9 cellular contexts compared by ENCODE assay signal in the genomic region with DNA sequence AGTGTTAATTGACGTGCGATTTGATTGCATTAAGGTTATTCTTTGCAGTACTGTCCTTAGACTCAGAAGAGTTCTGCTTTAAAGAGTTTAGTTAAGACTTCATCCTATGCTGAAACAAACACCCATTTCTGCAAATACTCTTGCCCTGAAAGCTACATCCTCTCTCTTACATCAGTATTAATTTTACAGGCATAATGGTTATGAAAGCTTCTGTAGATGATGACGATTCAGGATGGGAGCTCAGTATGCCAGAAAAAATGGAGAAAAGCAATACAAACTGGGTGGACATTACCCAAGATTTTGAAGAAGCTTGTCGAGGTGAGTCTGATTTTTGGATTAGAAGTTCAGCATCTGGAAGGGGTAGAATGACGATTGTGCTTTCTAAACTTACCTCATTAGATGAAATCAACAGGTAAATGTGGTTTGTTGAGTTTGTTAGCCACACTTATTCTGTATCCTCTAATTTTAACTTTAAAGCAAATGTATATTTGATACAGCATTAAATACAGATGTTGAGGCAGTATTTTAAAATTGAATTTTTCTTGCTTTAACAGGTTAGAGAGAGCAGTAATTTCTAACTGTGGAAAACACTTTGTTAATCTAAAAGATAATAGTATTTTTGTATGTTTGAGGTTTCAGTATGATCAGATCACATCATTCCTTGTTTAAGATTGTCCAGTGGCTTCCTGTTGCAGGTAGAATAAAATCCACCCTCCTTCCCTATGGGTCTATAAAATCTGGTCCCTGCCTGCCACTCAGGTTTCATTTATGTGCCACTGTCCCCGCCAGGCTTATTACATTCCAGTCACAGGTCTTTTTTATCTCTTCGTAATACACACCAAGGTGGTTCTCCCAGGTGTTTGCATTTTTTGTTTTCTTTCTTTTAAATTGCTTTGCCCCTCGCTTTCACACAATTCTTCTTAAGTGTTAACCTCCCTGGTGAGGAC. TPM values are rescaled to one million over a fixed set of nuclear protein-coding genes. Genes with fewer than 3 reads are reported as not detected.
DNase-seq lines count a peak whose midpoint lies in the region; ATAC-seq and TF ChIP-seq lines count a peak whose summit lies in the region.
"Had no signal": no experiment of that assay in that cellular context is flagged by ENCODE, and none has a peak within 500 bp of the region (broad histone marks: within the 10 kb centered on the region; RNA-seq: fewer than 3 reads in every experiment).

No MANE protein-coding gene starts in this region.

- H3K27me3 ChIP-seq in GM23338 (ENCODE audit: insufficient read depth) (no peaks in the 10 kb centered on the region), foreskin keratinocyte (no peaks in the 10 kb centered on the region)

- H3K4me3 ChIP-seq in GM23338 (peak overlapping the region; percentile 93), skin epidermis (peak overlapping the region; percentile 78 to 100 (median 99))

- H3K4me1 ChIP-seq in GM23338 (ENCODE audit: insufficient read depth) (peaks cover 7% of the 10 kb centered on the region; the same call in 1 of the 2 replicates), foreskin keratinocyte (peaks cover 2% of the 10 kb centered on the region)

- peaks cover 3% of the 10 kb centered on the region; the same call in 1 of the 3 replicates for H3K4me1 Mint-ChIP-seq in GM23338
- H3K4me1 Mint-ChIP-seq in T-helper 1 cell treated with Interleukin-12 subunit alpha and Interleukin-12 subunit beta and Interleukin-4 antibody, amounts not matched to agents 30 μg/mL and 1 μg/mL, for 36 hours (ENCODE audit: low read depth): peaks cover 19% of the 10 kb centered on the region

- H3K4me2 ChIP-seq in GM23338: peak overlapping the region; percentile 87

- H3K36me3 Mint-ChIP-seq in GM23338 (ENCODE audit: low read depth): peaks cover 14% of the 10 kb centered on the region
- peaks cover 12% of the 10 kb centered on the region for H3K36me3 Mint-ChIP-seq in T-helper 1 cell treated with Interleukin-12 subunit alpha and Interleukin-12 subunit beta and Interleukin-4 antibody, amounts not matched to agents 30 μg/mL and 1 μg/mL, for 36 hours (ENCODE audit: low read depth)

- DNase-seq in GM23338 (ENCODE audit: low spot score) (no peak), foreskin keratinocyte (no peak), iPS-NIHi7 (ENCODE audit: extremely low spot score) (no peak), GM10266 (ENCODE audit: extremely low spot score) (no peak)
- DNase-seq: NCI-H2227 treated with DMSO at 0.1 percent for 48 hours had no signal

- ATAC-seq in GM23338 (no peak), foreskin keratinocyte (no peak), GM21367 (IDR thresholded peaks at IDR 0.05; ENCODE audit: unreplicated experiment) (no peak), HG03442 (IDR thresholded peaks at IDR 0.05; ENCODE audit: unreplicated experiment) (no peak)

- peaks cover 2% of the 10 kb centered on the region for H3K27me3 Mint-ChIP-seq in GM23338 (ENCODE audit: insufficient read depth, low read depth, poor library complexity)
- H3K27me3 Mint-ChIP-seq in T-helper 1 cell treated with Interleukin-12 subunit alpha and Interleukin-12 subunit beta and Interleukin-4 antibody, amounts not matched to agents 30 μg/mL and 1 μg/mL, for 36 hours (ENCODE audit: low read depth): no peaks in the 10 kb centered on the region

- TF ChIP-seq CTCF in GM23338 (conservative IDR thresholded peaks at IDR 0.05; ENCODE audit: low read depth in 2 of 2) (no peak), foreskin keratinocyte (conservative IDR thresholded peaks at IDR 0.05) (no peak), GM10266 (IDR thresholded peaks at IDR 0.05; ENCODE audit: control insufficient read depth, insufficient read depth, low read depth, missing control alignments) (no peak)

- peaks cover 26% of the 10 kb centered on the region; the same call in 1 of the 2 replicates for H3K36me3 ChIP-seq in GM23338 (ENCODE audit: insufficient read depth)

- 0 out of 2 replicates have a peak, but pooled peaks cover 15% of the 10 kb centered on the region for H4K20me1 ChIP-seq in GM23338 (replicated peaks; ENCODE audit: insufficient read depth)

- H3K9me2 ChIP-seq in GM23338 (ENCODE audit: insufficient read depth): no peaks in the 10 kb centered on the region

- H3F3A ChIP-seq in GM23338 (replicated peaks; ENCODE audit: low read depth): no peaks in the 10 kb centered on the region; the same call in 1 of the 2 replicates

- peak overlapping the region; percentile 75; the same call in 1 of the 2 replicates for H2AFZ ChIP-seq in GM23338

- H3K79me2 ChIP-seq in GM23338 (replicated peaks; ENCODE audit: insufficient read depth): peaks cover 58% of the 10 kb centered on the region

- peak overlapping the region; percentile 85; the same call in 1 of the 2 replicates for H3K27ac Mint-ChIP-seq in GM23338
- peak overlapping the region; percentile 88 for H3K27ac Mint-ChIP-seq in T-helper 1 cell treated with Interleukin-12 subunit alpha and Interleukin-12 subunit beta and Interleukin-4 antibody, amounts not matched to agents 30 μg/mL and 1 μg/mL, for 36 hours

- peak overlapping the region; percentile 88 for H3K27ac ChIP-seq in GM23338 (ENCODE audit: low read depth)
- peak overlapping the region; percentile 53 for H3K27ac ChIP-seq in foreskin keratinocyte
- H3K27ac ChIP-seq in skin epidermis: peak overlapping the region in 20 of 21 experiments; percentile 85 to 99 (median 95)

- peaks cover 3% of the 10 kb centered on the region; the same call in 1 of the 3 replicates for H3K9me3 Mint-ChIP-seq in GM23338
- H3K9me3 Mint-ChIP-seq in T-helper 1 cell treated with Interleukin-12 subunit alpha and Interleukin-12 subunit beta and Interleukin-4 antibody, amounts not matched to agents 30 μg/mL and 1 μg/mL, for 36 hours: no peaks in the 10 kb centered on the region

- no peak overlapping the region for H3K4me3 Mint-ChIP-seq in GM23338
- H3K4me3 Mint-ChIP-seq in T-helper 1 cell treated with Interleukin-12 subunit alpha and Interleukin-12 subunit beta and Interleukin-4 antibody, amounts not matched to agents 30 μg/mL and 1 μg/mL, for 36 hours: no peak overlapping the region

TF ChIP-seq in GM23338, 12 proteins besides CTCF, POLR2A, EP300 and RAD21 (continues in another document):
- TF ChIP-seq, protein P1, sequence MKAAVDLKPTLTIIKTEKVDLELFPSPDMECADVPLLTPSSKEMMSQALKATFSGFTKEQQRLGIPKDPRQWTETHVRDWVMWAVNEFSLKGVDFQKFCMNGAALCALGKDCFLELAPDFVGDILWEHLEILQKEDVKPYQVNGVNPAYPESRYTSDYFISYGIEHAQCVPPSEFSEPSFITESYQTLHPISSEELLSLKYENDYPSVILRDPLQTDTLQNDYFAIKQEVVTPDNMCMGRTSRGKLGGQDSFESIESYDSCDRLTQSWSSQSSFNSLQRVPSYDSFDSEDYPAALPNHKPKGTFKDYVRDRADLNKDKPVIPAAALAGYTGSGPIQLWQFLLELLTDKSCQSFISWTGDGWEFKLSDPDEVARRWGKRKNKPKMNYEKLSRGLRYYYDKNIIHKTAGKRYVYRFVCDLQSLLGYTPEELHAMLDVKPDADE (IDR thresholded peaks at IDR 0.05): no peak
- no peak for TF ChIP-seq NANOG (IDR thresholded peaks at IDR 0.05; ENCODE audit: borderline replicate concordance)
- no peak for TF ChIP-seq ZNF331 (CRISPR knock-in tag; IDR thresholded peaks at IDR 0.05; ENCODE audit: low read depth)

RNA-seq across cellular contexts. Expression of a gene that starts 1.3 kb away (rescaled TPM):
- 25.8 and 31.6 TPM in 2 replicates for total RNA-seq in GM23338 (2014; rRNA removed; shearing (Covaris generic))
- polyA plus RNA-seq in GM23338 (2016; fragmentation: Nextera tagmentation; extraction: Ambion mirVana): 24.4 and 29.2 TPM in 2 replicates
- total RNA-seq in foreskin keratinocyte: 22.4 and 24.5 TPM in 2 replicates
- polyA plus RNA-seq in foreskin keratinocyte: 9.0 and 11.3 TPM in 2 replicates
